In genomic region chr13:79492313-79492798, GRCh38 we compare ENCODE assay signal across 1 cellular context.
TF ChIP-seq lines count a peak whose summit lies in the region.

No MANE protein-coding gene starts in this region.

TF ChIP-seq in K562, 482 proteins besides CTCF, POLR2A, EP300 and RAD21 (continued from another document):
- TF ChIP-seq CCNT2 (IDR thresholded peaks at IDR 0.05; ENCODE audit: borderline replicate concordance, extremely low read depth, insufficient read length, low read depth, low read length) = no peak
- no peak for TF ChIP-seq RBM14 (IDR thresholded peaks at IDR 0.05; ENCODE audit: borderline replicate concordance, insufficient read depth, low read depth, low read length)
- TF ChIP-seq HCFC1 (IDR thresholded peaks at IDR 0.05; ENCODE audit: low read depth, low read length) = no peak
